ENCODE assay signal across 19 cellular contexts in the genomic region with DNA sequence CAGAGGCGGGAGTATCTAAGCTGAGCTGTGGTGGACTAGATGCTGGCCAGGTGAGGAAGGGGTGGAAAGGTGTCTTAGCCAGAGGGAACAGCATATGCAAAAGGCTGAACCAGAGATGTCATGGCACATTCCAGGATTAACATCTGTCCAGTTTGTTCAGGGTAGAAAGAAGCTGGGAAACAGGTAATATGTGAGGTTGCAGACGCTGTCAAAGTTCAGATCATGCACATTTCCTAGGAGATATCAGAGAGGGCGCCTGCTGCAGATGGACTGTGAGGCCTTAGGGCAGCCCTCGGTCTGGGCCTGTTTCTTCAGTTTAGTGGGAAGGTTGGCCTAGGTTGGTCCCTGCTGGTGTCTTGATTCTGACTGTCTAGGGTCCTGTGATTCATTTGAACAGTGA.
"Had no signal": no experiment of that assay in that cellular context is flagged by ENCODE, and none has a peak within 500 bp of the region (broad histone marks: within the 10 kb centered on the region; RNA-seq: fewer than 3 reads in every experiment).

No MANE protein-coding gene starts in this region.

- H3K4me3 Mint-ChIP-seq: endodermal cell; naive thymus-derived CD4-positive, alpha-beta T cell; nephron progenitor cell had no signal

- H3K4me1 ChIP-seq: parathyroid adenoma, prostate gland, right lobe of liver, spleen, stomach, upper lobe of right lung had no signal

- H3K27ac Mint-ChIP-seq: endodermal cell; naive thymus-derived CD4-positive, alpha-beta T cell; nephron progenitor cell had no signal

- H3K9me3 Mint-ChIP-seq: endodermal cell; naive thymus-derived CD4-positive, alpha-beta T cell; nephron progenitor cell had no signal

- ATAC-seq: naive thymus-derived CD4-positive, alpha-beta T cell; upper lobe of right lung had no signal

- H3K27me3 ChIP-seq: hepatocyte, right lobe of liver, stomach, thyroid gland, upper lobe of right lung had no signal

- H3K4me1 Mint-ChIP-seq: endodermal cell had no signal

- H3K27me3 Mint-ChIP-seq: naive thymus-derived CD4-positive, alpha-beta T cell had no signal

- H3K27ac ChIP-seq: hepatocyte, parathyroid adenoma, prostate gland, right lobe of liver, spleen, stomach, upper lobe of right lung had no signal

- H3K9me3 ChIP-seq: prostate gland, right lobe of liver, spleen, stomach, thyroid gland, upper lobe of right lung had no signal

- H3K4me3 ChIP-seq: hepatocyte, prostate gland, right lobe of liver, spleen, stomach, thyroid gland, upper lobe of right lung had no signal

- H3K4me2 ChIP-seq: hepatocyte had no signal

- H3K36me3 ChIP-seq: prostate gland, right lobe of liver, spleen, stomach, thyroid gland, upper lobe of right lung had no signal

- DNase-seq: dermis blood vessel endothelial cell; effector CD4-positive, alpha-beta T cell; endodermal cell; foreskin melanocyte; kidney glomerular epithelial cell; naive thymus-derived CD4-positive, alpha-beta T cell; nephron progenitor cell; right lobe of liver; spleen; stimulated activated CD4-positive, alpha-beta T cell treated with anti-CD3 and anti-CD28 coated beads, Interleukin-2, amount 100 ng/mL, for 24 hours; stimulated activated CD4-positive, alpha-beta T cell treated with anti-CD3 and anti-CD28 coated beads, Interleukin-4, amount 100 ng/mL, for 4 hours; stimulated activated naive CD4-positive, alpha-beta T cell; stomach; substantia nigra; thyroid gland; upper lobe of right lung had no signal

- H2AFZ ChIP-seq: hepatocyte, parathyroid adenoma had no signal

- H3K9ac ChIP-seq: parathyroid adenoma had no signal

- H3K79me2 ChIP-seq: parathyroid adenoma had no signal
